16 cellular contexts compared by ENCODE assay signal in the genomic region with DNA sequence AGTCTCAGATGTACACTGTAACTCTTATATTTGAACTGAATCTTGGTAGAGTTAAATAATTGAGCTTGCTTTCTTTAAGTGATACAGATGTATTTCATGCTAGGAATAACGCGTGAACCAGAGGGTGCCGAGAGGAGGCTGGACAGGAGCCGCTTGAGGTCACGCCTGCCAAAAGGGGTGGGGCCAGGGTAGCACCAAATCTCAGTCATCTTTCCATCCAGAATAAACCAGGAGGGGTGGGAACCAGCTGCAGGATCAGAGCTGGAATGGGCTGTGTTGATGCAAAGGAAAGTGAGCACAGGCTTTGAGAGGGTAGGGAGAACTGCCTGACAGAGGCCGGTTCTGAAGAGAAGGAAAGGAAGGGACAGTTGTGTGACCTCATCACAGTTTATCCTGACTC.
DNase-seq lines count a peak whose midpoint lies in the region; ATAC-seq and TF ChIP-seq lines count a peak whose summit lies in the region.
"Had no signal": no experiment of that assay in that cellular context is flagged by ENCODE, and none has a peak within 500 bp of the region (broad histone marks: within the 10 kb centered on the region; RNA-seq: fewer than 3 reads in every experiment).

No MANE protein-coding gene starts in this region.

- H3K9me3 ChIP-seq in heart left ventricle (peaks cover 0 to 4% (median 0%) of the 10 kb centered on the region in 12 donors), left ventricle myocardium inferior (replicated peaks) (peaks cover 12% of the 10 kb centered on the region)

- H3K4me1 Mint-ChIP-seq in brain (peaks cover 35% of the 10 kb centered on the region), nephron (peaks cover 56% of the 10 kb centered on the region)
- H3K4me1 Mint-ChIP-seq: CD4-positive, alpha-beta memory T cell had no signal

- ATAC-seq in heart left ventricle (peak; percentile 21 to 63 (median 46)), HG03378 (IDR thresholded peaks at IDR 0.05; ENCODE audit: unreplicated experiment) (no peak), HG03175 (IDR thresholded peaks at IDR 0.05; ENCODE audit: unreplicated experiment) (no peak)

- 44 to 58% (median 46%) methylated on average over 6 of the region's 6 CpGs for WGBS in heart left ventricle, 4 donors

- H3K9me3 Mint-ChIP-seq in brain (peaks cover 13 to 22% (median 18%) of the 10 kb centered on the region in 5 experiments), nephron (peaks cover 10% of the 10 kb centered on the region)

- H3K4me1 ChIP-seq in heart left ventricle: peaks cover 0 to 13% (median 0%) of the 10 kb centered on the region in 12 donors
- H3K4me1 ChIP-seq in left ventricle myocardium inferior: peaks cover 8% of the 10 kb centered on the region

- intact Hi-C loops in heart left ventricle (cut with DNase I): no loop called here
- intact Hi-C loops in left ventricle myocardium inferior (cut with micrococcal nuclease): no loop called here

- H3K27ac Mint-ChIP-seq in brain (peak overlapping the region in 3 of 5 experiments; percentile 41 to 78 (median 73)), nephron (peak overlapping the region; percentile 89 to 94 (median 91))
- H3K27ac Mint-ChIP-seq: CD4-positive, alpha-beta memory T cell had no signal

- H3K4me3 ChIP-seq in heart left ventricle (no peak overlapping the region), left ventricle myocardium inferior (no peak overlapping the region)
- H3K4me3 ChIP-seq: GM23248 had no signal

- no peak for TF ChIP-seq POLR2A in heart left ventricle (IDR thresholded peaks at IDR 0.05)

- H3K36me3 ChIP-seq in heart left ventricle (no peaks in the 10 kb centered on the region), left ventricle myocardium inferior (no peaks in the 10 kb centered on the region)

- peaks cover 44% of the 10 kb centered on the region for H3K27me3 Mint-ChIP-seq in brain
- H3K27me3 Mint-ChIP-seq in nephron (ENCODE audit: low read depth): peaks cover 17% of the 10 kb centered on the region

- peak overlapping the region in 1 of 12 donors; percentile 9 for H3K27ac ChIP-seq in heart left ventricle
- H3K27ac ChIP-seq in left ventricle myocardium inferior (replicated peaks): peak overlapping the region; percentile 46
- H3K27ac ChIP-seq: GM23248 had no signal

- H3K4me3 Mint-ChIP-seq in brain (peak overlapping the region in 1 of 5 experiments; percentile 47), nephron (peak overlapping the region in 2 of 3 experiments; percentile 48 to 61)
- H3K4me3 Mint-ChIP-seq: CD4-positive, alpha-beta memory T cell had no signal

- TF ChIP-seq CTCF in brain (conservative IDR thresholded peaks at IDR 0.05) (no peak), heart left ventricle (IDR thresholded peaks at IDR 0.05) (no peak), left ventricle myocardium inferior (IDR thresholded peaks at IDR 0.05; ENCODE audit: borderline replicate concordance) (no peak), nephron (IDR thresholded peaks at IDR 0.05; ENCODE audit: unreplicated experiment in 3 of 3) (no peak)

- H3K27me3 ChIP-seq in heart left ventricle (peaks cover 0 to 8% (median 0%) of the 10 kb centered on the region in 9 donors), left ventricle myocardium inferior (ENCODE audit: low read depth) (peaks cover 58% of the 10 kb centered on the region)

- DNase-seq in heart left ventricle (peak in 3 of 5 donors; percentile 31 to 50 (median 40)), left ventricle myocardium inferior (peak; percentile 65), NCI-H1105 treated with DMSO at 0.1 percent for 48 hours (lab: John Stamatoyannopoulos, UW) (no peak)
- DNase-seq in activated CD4-positive, alpha-beta T cell treated with anti-CD3 and anti-CD28 coated beads for 48 hours: no peak
- DNase-seq: C1 segment of cervical spinal cord; CD4-positive, alpha-beta memory T cell; COR-L47; DMS153; DND-41; GM23248; H7; HCEC 1CT had no signal

- peaks cover 2% of the 10 kb centered on the region for H3K36me3 Mint-ChIP-seq in brain
- H3K36me3 Mint-ChIP-seq in nephron (ENCODE audit: low read depth): peaks cover 7% of the 10 kb centered on the region
- H3K36me3 Mint-ChIP-seq: CD4-positive, alpha-beta memory T cell had no signal

Comparison
In these comparisons a context has a peak if more than half of its experiments do, and no peak if none do; other contexts are left out.
1. ATAC-seq: peak in heart left ventricle (4 of 4); none in HG03378 (single experiment) and HG03175 (single experiment).
2. DNase-seq: peak in heart left ventricle (3 of 5) and left ventricle myocardium inferior (single experiment); none in NCI-H1105 treated with DMSO at 0.1 percent for 48 hours (single experiment) and activated CD4-positive, alpha-beta T cell treated with anti-CD3 and anti-CD28 coated beads for 48 hours (single experiment).